ENCODE assay signal across 1 cellular context in genomic region chr9:132002827-132003704, GRCh38.
TF ChIP-seq lines count a peak whose summit lies in the region.

No MANE protein-coding gene starts in this region.

TF ChIP-seq in GM23338, 12 proteins besides CTCF, POLR2A, EP300 and RAD21 (continued from another document):
- TF ChIP-seq REST (IDR thresholded peaks at IDR 0.05; ENCODE audit: unreplicated experiment) (no peak), EZH2 (IDR thresholded peaks at IDR 0.05; ENCODE audit: low read depth, unreplicated experiment) (no peak), ETS1 (IDR thresholded peaks at IDR 0.05) (no peak), NANOG (IDR thresholded peaks at IDR 0.05; ENCODE audit: borderline replicate concordance) (no peak), ZNF462 (CRISPR knock-in tag; IDR thresholded peaks at IDR 0.05) (no peak), ZNF114 (CRISPR knock-in tag; IDR thresholded peaks at IDR 0.05) (no peak), CREB1 (CRISPR knock-in tag; IDR thresholded peaks at IDR 0.05; ENCODE audit: low read depth) (no peak), JUNB (IDR thresholded peaks at IDR 0.05; ENCODE audit: unreplicated experiment) (no peak), POLR2AphosphoS5 (IDR thresholded peaks at IDR 0.05; ENCODE audit: low read depth) (no peak), EZH2phosphoT487 (IDR thresholded peaks at IDR 0.05; ENCODE audit: unreplicated experiment) (no peak)
